Comparison of ENCODE assay signal across 8 cellular contexts in genomic region chr2:231672617-231673347, GRCh38. TPM values are rescaled to one million over a fixed set of nuclear protein-coding genes. Genes with fewer than 3 reads are reported as not detected.
DNase-seq lines count a peak whose midpoint lies in the region; ATAC-seq lines count a peak whose summit lies in the region.

No MANE protein-coding gene starts in this region.

- ATAC-seq in GM18861 (IDR thresholded peaks at IDR 0.05; ENCODE audit: unreplicated experiment) = peak; percentile 47
- peak; percentile 44 for ATAC-seq in HG02943 (IDR thresholded peaks at IDR 0.05; ENCODE audit: low read depth, unreplicated experiment)

- peak overlapping the region; percentile 78 for H3K27ac ChIP-seq in caudate nucleus (ENCODE audit: low read depth, low read length)

- DNase-seq in COLO668 (lab: John Stamatoyannopoulos, UW; ENCODE audit: unreplicated experiment) (peak; percentile 52), NCI-H2196 (lab: John Stamatoyannopoulos, UW; ENCODE audit: unreplicated experiment) (peak; percentile 68), caudate nucleus (lab: John Stamatoyannopoulos, UW) (peak in 2 of 61 donors; percentile 11 to 12), lung microvascular endothelial cell (ENCODE audit: low read depth in 2 of 2) (peak; percentile 73 to 78), NK-92 (lab: John Stamatoyannopoulos, UW; ENCODE audit: unreplicated experiment) (no peak)
- DNase-seq in central memory CD4-positive, alpha-beta T cell = no peak

RNA-seq across cellular contexts. Expression of gene PTMA, which starts 35.5 kb away (rescaled TPM):
- 822 and 928 TPM in 2 replicates for total RNA-seq in lung microvascular endothelial cell

Comparison
In these comparisons a context has a peak if more than half of its experiments do, and no peak if none do; other contexts are left out.
1. DNase-seq: peak in COLO668 (single experiment), NCI-H2196 (single experiment) and lung microvascular endothelial cell (2 of 2); none in NK-92 (single experiment) and central memory CD4-positive, alpha-beta T cell (single experiment).